Comparison of ENCODE assay signal across 11 cellular contexts in genomic region chr20:34262488-34263288, GRCh38. TPM values are rescaled to one million over a fixed set of nuclear protein-coding genes. Genes with fewer than 3 reads are reported as not detected.
DNase-seq lines count a peak whose midpoint lies in the region; ATAC-seq, FAIRE-seq and TF ChIP-seq lines count a peak whose summit lies in the region.
"Had no signal": no experiment of that assay in that cellular context is flagged by ENCODE, and none has a peak within 500 bp of the region (broad histone marks: within the 10 kb centered on the region; RNA-seq: fewer than 3 reads in every experiment).

No MANE protein-coding gene starts in this region.

- TF ChIP-seq RAD21 in GM12878 (IDR thresholded peaks at IDR 0.05; ENCODE audit: insufficient read depth, low read depth, low read length), result no peak
- TF ChIP-seq RAD21 in HepG2 (CRISPR knock-in tag; IDR thresholded peaks at IDR 0.05), result no peak

- SMC1A ChIA-PET in GM12878 (lab: Charles Lee; ENCODE audit: uncharacterized antibody, unreplicated experiment), result no interaction called here

- H3K36me3 Mint-ChIP-seq in CD4-positive, alpha-beta memory T cell, result no peaks in the 10 kb centered on the region

- H3K27me3 Mint-ChIP-seq in CD4-positive, alpha-beta memory T cell, result peaks cover 2 to 3% of the 10 kb centered on the region in 2 donors

- H3K27me3 ChIP-seq in GM12878 (replicated peaks in 1 of 2; ENCODE audit: control insufficient read depth in 2 of 2, insufficient read depth in 2 of 2, low read length in 1 of 2), result no peaks in the 10 kb centered on the region
- H3K27me3 ChIP-seq in HepG2 (ENCODE audit: control insufficient read depth in 1 of 2, insufficient read depth in 2 of 2, low read length in 2 of 2), result no peaks in the 10 kb centered on the region
- H3K27me3 ChIP-seq in stomach, result no peaks in the 10 kb centered on the region
- no peaks in the 10 kb centered on the region for H3K27me3 ChIP-seq in CD4-positive, alpha-beta memory T cell (ENCODE audit: insufficient read depth, low read length)

- H3K4me3 Mint-ChIP-seq in CD4-positive, alpha-beta memory T cell, result no peak overlapping the region

- H2AFZ ChIP-seq in GM12878 (ENCODE audit: control insufficient read depth, low read depth, low read length) (peak overlapping the region; percentile 26), HepG2 (ENCODE audit: low read length) (peak overlapping the region; percentile 50)

- peak overlapping the region in 1 of 7 donors; percentile 24 for H3K27ac Mint-ChIP-seq in CD4-positive, alpha-beta memory T cell

- H3K4me2 ChIP-seq in GM12878 (ENCODE audit: control insufficient read depth, insufficient read depth) (0 out of 2 replicates have a peak overlapping the region, but pooled peaks have one; percentile 13), HepG2 (ENCODE audit: low read depth, low read length) (peak overlapping the region; percentile 74)

- no TSS peak for BruUV-seq in GM12878 (replicated peaks; lab: Mats Ljungman, UMichigan)
- TSS peak; percentile 98 for BruUV-seq in HepG2 (replicated peaks; lab: Mats Ljungman, UMichigan)

- TF ChIP-seq EP300 in GM12878 (IDR thresholded peaks at IDR 0.05; ENCODE audit: borderline replicate concordance in 1 of 2, control insufficient read depth in 1 of 2, low read depth in 2 of 2, low read length in 2 of 2), result no peak
- TF ChIP-seq EP300 in HepG2 (IDR thresholded peaks at IDR 0.05; ENCODE audit: low read depth in 2 of 2, low read length in 2 of 2), result no peak
- TF ChIP-seq EP300 in HepG2 (CRISPR knock-in tag; IDR thresholded peaks at IDR 0.05; ENCODE audit: borderline replicate concordance), result peak; percentile 35; the same call in 1 of the 2 replicates
- no peak for TF ChIP-seq EP300 in stomach (IDR thresholded peaks at IDR 0.05)

- no peaks in the 10 kb centered on the region for H3K9me3 Mint-ChIP-seq in CD4-positive, alpha-beta memory T cell

- no peak overlapping the region; the same call in 1 of the 2 replicates for H3K9ac ChIP-seq in GM12878 (ENCODE audit: control insufficient read depth, insufficient read depth, low read length)
- H3K9ac ChIP-seq in HepG2 (ENCODE audit: insufficient read depth, low read depth, low read length), result peak overlapping the region; percentile 65

- H3K79me2 ChIP-seq in GM12878 (ENCODE audit: control insufficient read depth, insufficient read depth, low read length), result no peaks in the 10 kb centered on the region
- H3K79me2 ChIP-seq in HepG2 (ENCODE audit: insufficient read depth, low read length), result no peaks in the 10 kb centered on the region

- TF ChIP-seq POLR2A in GM12878 (IDR thresholded peaks at IDR 0.05; ENCODE audit: low read depth, low read length), result no peak
- peak in 1 of 2 experiments; percentile 15; a peak in 1 of 4 replicates for TF ChIP-seq POLR2A in HepG2 (IDR thresholded peaks at IDR 0.05; ENCODE audit: insufficient read depth in 1 of 2, low read depth in 2 of 2, low read length in 2 of 2)
- no peak for TF ChIP-seq POLR2A in stomach (IDR thresholded peaks at IDR 0.05)
- no peak for TF ChIP-seq POLR2A in H54 (IDR thresholded peaks at IDR 0.05; ENCODE audit: low read depth, low read length)

- H3K4me1 Mint-ChIP-seq in CD4-positive, alpha-beta memory T cell, result no peaks in the 10 kb centered on the region

- DNase-seq in HK-2 (ENCODE audit: unreplicated experiment) (peak; percentile 34), GM12878 (ENCODE audit: low read depth, low spot score) (no peak), HepG2 (ENCODE audit: low spot score) (peak; percentile 70), stomach (peak; percentile 29), GM13977 (ENCODE audit: low spot score) (no peak), H54 (ENCODE audit: insufficient read length, low spot score) (no peak)
- DNase-seq in CD4-positive, alpha-beta memory T cell, result no peak
- DNase-seq: NCI-H2227 treated with DMSO at 0.1 percent for 48 hours; stimulated activated CD4-positive, alpha-beta T cell treated with anti-CD3 and anti-CD28 coated beads, Interleukin-15, amount 100 ng/mL, for 24 hours had no signal

- intact Hi-C loops in GM12878 (cut with micrococcal nuclease; ENCODE audit: unreplicated experiment) (no loop called here), HepG2 (cut with micrococcal nuclease; ENCODE audit: unreplicated experiment) (no loop called here), stomach (cut with DNase I; ENCODE audit: low total_unique reads) (no loop called here)
- intact Hi-C loops in CD4-positive, alpha-beta memory T cell (cut with micrococcal nuclease), result no loop called here

- FAIRE-seq in GM12878 (lab: Jason Lieb, UNC), result no peak
- FAIRE-seq in HepG2 (lab: Jason Lieb, UNC), result peak; percentile 83
- no peak for FAIRE-seq in H54 (lab: Jason Lieb, UNC)

- WGBS in GM12878 (ENCODE audit: insufficient coverage, insufficient replicate concordance, low lambda C conversion rate, missing lambda C conversion rate), result 76% methylated on average over 9 of the region's 9 CpGs
- WGBS in HepG2 (ENCODE audit: low lambda C conversion rate), result 26% methylated on average over 9 of the region's 9 CpGs
- 51 to 58% (median 54%) methylated on average over 8 to 9 of the region's 9 CpGs for WGBS in stomach, 5 donors

- peaks cover 5% of the 10 kb centered on the region; the same call in 1 of the 2 replicates for H3K4me1 ChIP-seq in GM12878 (ENCODE audit: control insufficient read depth, insufficient read depth, low read length)
- peaks cover 15% of the 10 kb centered on the region for H3K4me1 ChIP-seq in HepG2 (ENCODE audit: insufficient read depth, low read length)
- H3K4me1 ChIP-seq in stomach, result peaks cover 0 to 9% (median 2%) of the 10 kb centered on the region in 4 donors
- H3K4me1 ChIP-seq in CD4-positive, alpha-beta memory T cell (ENCODE audit: insufficient read depth, low read length), result no peaks in the 10 kb centered on the region

- POLR2A ChIA-PET in GM12878 (lab: Charles Lee) (no interaction called here), HepG2 (lab: Yijun Ruan, JAX) (interaction anchor here (0.6 to 1.6 kb wide), 3 partner anchors 38 to 253 kb away, joined by 3 to 4 read pairs (median 4); partner anchors contain the start of gene ITCH)
- POLR2A ChIA-PET in CD4-positive, alpha-beta memory T cell (lab: Charles Lee; ENCODE audit: partially characterized antibody), result no interaction called here

- no peaks in the 10 kb centered on the region for H3K9me3 ChIP-seq in GM12878 (replicated peaks; ENCODE audit: control insufficient read depth, insufficient read depth, low read length)
- no peaks in the 10 kb centered on the region for H3K9me3 ChIP-seq in HepG2 (ENCODE audit: low read length)
- no peaks in the 10 kb centered on the region for H3K9me3 ChIP-seq in stomach
- H3K9me3 ChIP-seq in CD4-positive, alpha-beta memory T cell (ENCODE audit: control insufficient read depth in 1 of 2, low read length in 2 of 2), result no peaks in the 10 kb centered on the region

- in situ Hi-C loops in GM12878 (cut with MboI) (no loop called here), HepG2 (cut with HindIII; ENCODE audit: extremely low pct_ligation_motif_present, low pct_unique_long_range_greater_than_20kb) (no loop called here), GM13977 (cut with MboI; ENCODE audit: low pct_unique_long_range_greater_than_20kb, low sequenced_read_pairs, unreplicated experiment) (no loop called here)

- CTCF ChIA-PET in GM12878 (lab: Yijun Ruan, JAX), result interaction anchor here (0.5 to 1.4 kb wide), 3 partner anchors 8 to 240 kb away, joined by 4 read pairs; no protein-coding TSS in a partner anchor
- CTCF ChIA-PET in HepG2 (lab: Yijun Ruan, JAX; ENCODE audit: low intra/inter-chr PET ratio, low total read pairs), result no interaction called here
- CTCF ChIA-PET in CD4-positive, alpha-beta memory T cell (lab: Charles Lee; ENCODE audit: partially characterized antibody), result no interaction called here

- RAD21 ChIA-PET in GM12878 (lab: Charles Lee; ENCODE audit: unreplicated experiment), result no interaction called here

- H4K20me1 ChIP-seq in GM12878 (ENCODE audit: control insufficient read depth, insufficient read depth), result no peaks in the 10 kb centered on the region
- H4K20me1 ChIP-seq in HepG2 (ENCODE audit: insufficient read depth, low read length), result no peaks in the 10 kb centered on the region

- ATAC-seq in GM12878, result no peak; the same call in 2 of the 3 replicates
- ATAC-seq in HepG2, result peak; percentile 84
- no peak for ATAC-seq in HG03095 (IDR thresholded peaks at IDR 0.05; ENCODE audit: unreplicated experiment)

- H3K36me3 ChIP-seq in GM12878 (ENCODE audit: control insufficient read depth in 2 of 2, insufficient read depth in 2 of 2, low read length in 1 of 2) (no peaks in the 10 kb centered on the region), HepG2 (replicated peaks in 1 of 2; ENCODE audit: control insufficient read depth in 1 of 2, insufficient read depth in 2 of 2, low read length in 2 of 2) (no peaks in the 10 kb centered on the region), stomach (no peaks in the 10 kb centered on the region)
- no peaks in the 10 kb centered on the region for H3K36me3 ChIP-seq in CD4-positive, alpha-beta memory T cell (ENCODE audit: insufficient read depth, low read length)

- TF ChIP-seq CTCF in GM12878 (IDR thresholded peaks at IDR 0.05 in 2 of 3, conservative IDR thresholded peaks at IDR 0.05 in 1 of 3; ENCODE audit: control insufficient read depth in 2 of 3, extremely low read depth in 1 of 3, insufficient read depth in 1 of 3, low read depth in 3 of 3, low read length in 3 of 3) (no peak), HepG2 (CRISPR knock-in tag; IDR thresholded peaks at IDR 0.05) (0 out of 2 replicates have a peak, but pooled peaks have one; percentile 5), stomach (IDR thresholded peaks at IDR 0.05) (no peak), GM13977 (IDR thresholded peaks at IDR 0.05; ENCODE audit: extremely low read depth, insufficient read depth, missing control alignments) (no peak)

- H3K27ac ChIP-seq in GM12878 (ENCODE audit: control insufficient read depth, insufficient read depth) (no peak overlapping the region; the same call in 1 of the 2 replicates), HepG2 (ENCODE audit: extremely low read length, insufficient read depth, low read length) (peak overlapping the region; percentile 79), stomach (peak overlapping the region in 4 of 5 donors; percentile 31 to 68 (median 61))
- no peak overlapping the region for H3K27ac ChIP-seq in CD4-positive, alpha-beta memory T cell (ENCODE audit: low read depth, low read length)

- H3K4me3 ChIP-seq in GM12878 (no peak overlapping the region), HepG2 (replicated peaks in 1 of 3; ENCODE audit: insufficient read depth in 1 of 3, low read depth in 2 of 3, low read length in 3 of 3) (peak overlapping the region in 2 of 3 experiments; percentile 45 to 47), stomach (no peak overlapping the region)
- no peak overlapping the region for H3K4me3 ChIP-seq in CD4-positive, alpha-beta memory T cell (ENCODE audit: low read length in 2 of 2)

RNA-seq across cellular contexts. Expression of gene ASIP, which starts 21.5 kb away (rescaled TPM):
- not detected in 2 replicates for total RNA-seq in GM12878 (2013; cell fraction: nucleolus; rRNA removed)
- not detected in 2 replicates for total RNA-seq in GM12878 (2014; rRNA removed)
- not detected in 2 replicates for total RNA-seq in GM12878 (2014; rRNA removed; fragmentation: Illumina TruSeq; extraction: Trizol)
- not detected in 2 replicates for total RNA-seq in GM12878 (2021)
- not detected for polyA plus RNA-seq in GM12878 (2011; ENCODE audit: low read depth)
- polyA plus RNA-seq in GM12878 (2011; rRNA removed), result not detected in 2 replicates
- not detected in 2 replicates for polyA plus RNA-seq in GM12878 (2011; cell fraction: cytosol; rRNA removed)
- polyA plus RNA-seq in GM12878 (2011; cell fraction: nucleus; rRNA removed), result not detected in 2 replicates
- polyA plus RNA-seq in GM12878 (2012), result not detected in 2 replicates
- polyA plus RNA-seq in GM12878 (2014; fragmentation: Illumina TruSeq; extraction: Trizol), result not detected in 2 replicates
- polyA plus RNA-seq in GM12878 (2014; fragmentation: Nextera tagmentation; extraction: Ambion mirVana), result not detected
- 0.29 TPM in 1 of 2 replicates, not detected in the other for polyA plus RNA-seq in GM12878 (2014; rRNA removed)
- not detected for polyA plus RNA-seq in GM12878 (2016; fragmentation: Nextera tagmentation; extraction: Ambion mirVana)
- not detected in 2 replicates for polyA minus RNA-seq in GM12878 (2011; rRNA and poly(A)+ RNA removed)
- not detected in 2 replicates for polyA minus RNA-seq in GM12878 (2011; cell fraction: cytosol; rRNA and poly(A)+ RNA removed)
- not detected in 2 replicates for polyA minus RNA-seq in GM12878 (2011; cell fraction: nucleus; rRNA and poly(A)+ RNA removed)
- not detected in 2 replicates for total RNA-seq in HepG2 (2016; rRNA removed; fragmentation: Illumina TruSeq; extraction: Trizol)
- not detected in 2 replicates for total RNA-seq in HepG2 (2016; cell fraction: cytosol; rRNA removed; fragmentation: Illumina TruSeq; extraction: Trizol; ENCODE audit: low read depth)
- not detected in 2 replicates for total RNA-seq in HepG2 (2016; cell fraction: insoluble cytoplasmic fraction; rRNA removed; fragmentation: Illumina TruSeq; extraction: Trizol)
- not detected in 2 replicates for total RNA-seq in HepG2 (2016; cell fraction: membrane; rRNA removed; fragmentation: Illumina TruSeq; extraction: Trizol)
- total RNA-seq in HepG2 (2016; cell fraction: nucleus; rRNA removed; fragmentation: Illumina TruSeq; extraction: Trizol), result not detected in 2 replicates
- polyA plus RNA-seq in HepG2 (2011; rRNA removed), result not detected in 2 replicates
- polyA plus RNA-seq in HepG2 (2011; cell fraction: cytosol; rRNA removed), result not detected in 2 replicates
- polyA plus RNA-seq in HepG2 (2011; cell fraction: nucleus; rRNA removed), result not detected in 2 replicates
- not detected in 2 replicates for polyA plus RNA-seq in HepG2 (2012)
- polyA plus RNA-seq in HepG2 (2016; cell fraction: cytosol; fragmentation: Illumina TruSeq; extraction: Trizol; ENCODE audit: low read depth), result not detected in 2 replicates
- not detected in 2 replicates for polyA plus RNA-seq in HepG2 (2016; cell fraction: insoluble cytoplasmic fraction; fragmentation: Illumina TruSeq; extraction: Trizol; ENCODE audit: low read depth)
- polyA plus RNA-seq in HepG2 (2016; cell fraction: membrane; fragmentation: Illumina TruSeq; extraction: Trizol; ENCODE audit: low read depth), result 0.39 TPM in 1 of 2 replicates, not detected in the other
- not detected in 2 replicates for polyA plus RNA-seq in HepG2 (2016; cell fraction: nucleus; fragmentation: Illumina TruSeq; extraction: Trizol; ENCODE audit: insufficient read depth, low read depth)
- polyA minus RNA-seq in HepG2 (2011; rRNA and poly(A)+ RNA removed; ENCODE audit: low replicate concordance), result not detected in 2 replicates
- not detected in 2 replicates for polyA minus RNA-seq in HepG2 (2011; cell fraction: cytosol; rRNA and poly(A)+ RNA removed)
- not detected in 2 replicates for polyA minus RNA-seq in HepG2 (2011; cell fraction: nucleus; rRNA and poly(A)+ RNA removed)
- total RNA-seq in stomach, result not detected
- polyA plus RNA-seq in stomach, result 1 to 10 TPM in 1 of 3 donors, under 1 TPM in 1, not detected in 1; 0.35 to 1.1 TPM
- total RNA-seq in CD4-positive, alpha-beta memory T cell, result not detected
- polyA plus RNA-seq in CD4-positive, alpha-beta memory T cell, result not detected
- total RNA-seq: activated CD8-positive, alpha-beta memory T cell treated with anti-CD3 and anti-CD28 coated beads for 36 hours had no signal

RNA-seq across cellular contexts. Expression of gene AHCY, which starts 40.5 kb away (rescaled TPM):
- 60.9 and 62.0 TPM in 2 replicates for total RNA-seq in GM12878 (2013; cell fraction: nucleolus; rRNA removed)
- total RNA-seq in GM12878 (2014; rRNA removed) (192 and 198 TPM in 2 replicates), GM12878 (2014; rRNA removed; fragmentation: Illumina TruSeq; extraction: Trizol) (151 and 163 TPM in 2 replicates), GM12878 (2021) (223 and 233 TPM in 2 replicates), HepG2 (2016; rRNA removed; fragmentation: Illumina TruSeq; extraction: Trizol) (407 and 447 TPM in 2 replicates), stomach (100 to 1,000 TPM in 2 of 5 donors, 10 to 100 TPM in 3; 32.7 to 126 (median 88.8) TPM)
- polyA plus RNA-seq in GM12878 (2011; ENCODE audit: low read depth), result 80.9 TPM
- polyA plus RNA-seq in GM12878 (2011; rRNA removed) (128 and 208 TPM in 2 replicates), GM12878 (2014; fragmentation: Illumina TruSeq; extraction: Trizol) (138 and 204 TPM in 2 replicates), GM12878 (2014; fragmentation: Nextera tagmentation; extraction: Ambion mirVana) (100 to 1,000 TPM in 1 of 2 experiments, 10 to 100 TPM in 1; 84.9 to 116 TPM), GM12878 (2014; rRNA removed) (218 and 247 TPM in 2 replicates), GM12878 (2016; fragmentation: Nextera tagmentation; extraction: Ambion mirVana) (100 to 1,000 TPM; 129 to 134 TPM), HepG2 (2011; rRNA removed) (419 and 492 TPM in 2 replicates), stomach (10 to 100 TPM; 90.0 to 96.7 (median 91.7) TPM)
- 296 and 341 TPM in 2 replicates for polyA plus RNA-seq in GM12878 (2011; cell fraction: cytosol; rRNA removed)
- 234 and 261 TPM in 2 replicates for polyA plus RNA-seq in GM12878 (2011; cell fraction: nucleus; rRNA removed)
- polyA plus RNA-seq in GM12878 (2012), result 101 and 138 TPM in 2 replicates
- polyA minus RNA-seq in GM12878 (2011; rRNA and poly(A)+ RNA removed), result 414 and 519 TPM in 2 replicates
- polyA minus RNA-seq in GM12878 (2011; cell fraction: cytosol; rRNA and poly(A)+ RNA removed), result 123 and 129 TPM in 2 replicates
- polyA minus RNA-seq in GM12878 (2011; cell fraction: nucleus; rRNA and poly(A)+ RNA removed), result 62.9 and 114 TPM in 2 replicates
- 184 and 192 TPM in 2 replicates for total RNA-seq in HepG2 (2016; cell fraction: cytosol; rRNA removed; fragmentation: Illumina TruSeq; extraction: Trizol; ENCODE audit: low read depth)
- 393 and 407 TPM in 2 replicates for total RNA-seq in HepG2 (2016; cell fraction: insoluble cytoplasmic fraction; rRNA removed; fragmentation: Illumina TruSeq; extraction: Trizol)
- 419 and 431 TPM in 2 replicates for total RNA-seq in HepG2 (2016; cell fraction: membrane; rRNA removed; fragmentation: Illumina TruSeq; extraction: Trizol)
- 242 and 265 TPM in 2 replicates for total RNA-seq in HepG2 (2016; cell fraction: nucleus; rRNA removed; fragmentation: Illumina TruSeq; extraction: Trizol)
- 522 and 613 TPM in 2 replicates for polyA plus RNA-seq in HepG2 (2011; cell fraction: cytosol; rRNA removed)
- polyA plus RNA-seq in HepG2 (2011; cell fraction: nucleus; rRNA removed), result 339 and 378 TPM in 2 replicates
- polyA plus RNA-seq in HepG2 (2012), result 339 and 364 TPM in 2 replicates
- polyA plus RNA-seq in HepG2 (2016; cell fraction: cytosol; fragmentation: Illumina TruSeq; extraction: Trizol; ENCODE audit: low read depth), result 232 and 234 TPM in 2 replicates
- polyA plus RNA-seq in HepG2 (2016; cell fraction: insoluble cytoplasmic fraction; fragmentation: Illumina TruSeq; extraction: Trizol; ENCODE audit: low read depth), result 393 and 446 TPM in 2 replicates
- polyA plus RNA-seq in HepG2 (2016; cell fraction: membrane; fragmentation: Illumina TruSeq; extraction: Trizol; ENCODE audit: low read depth), result 384 and 399 TPM in 2 replicates
- polyA plus RNA-seq in HepG2 (2016; cell fraction: nucleus; fragmentation: Illumina TruSeq; extraction: Trizol; ENCODE audit: insufficient read depth, low read depth), result 372 and 382 TPM in 2 replicates
- 730 and 1,221 TPM in 2 replicates for polyA minus RNA-seq in HepG2 (2011; rRNA and poly(A)+ RNA removed; ENCODE audit: low replicate concordance)
- 306 and 309 TPM in 2 replicates for polyA minus RNA-seq in HepG2 (2011; cell fraction: cytosol; rRNA and poly(A)+ RNA removed)
- polyA minus RNA-seq in HepG2 (2011; cell fraction: nucleus; rRNA and poly(A)+ RNA removed), result 166 and 188 TPM in 2 replicates
- total RNA-seq in CD4-positive, alpha-beta memory T cell, result 10 to 100 TPM; 23.1 to 24.2 TPM
- 10 to 100 TPM; 21.2 to 30.6 TPM for polyA plus RNA-seq in CD4-positive, alpha-beta memory T cell

Comparison
In these comparisons a context has a peak if more than half of its experiments do, and no peak if none do; other contexts are left out.
1. DNase-seq: peak in HK-2 (single experiment), HepG2 (single experiment) and stomach (single experiment); none in GM12878 (single experiment), GM13977 (single experiment), H54 (single experiment) and CD4-positive, alpha-beta memory T cell (0 of 5).
2. H3K27ac ChIP-seq: peak in HepG2 (single experiment) and stomach (4 of 5); none in GM12878 (single experiment) and CD4-positive, alpha-beta memory T cell (single experiment).
3. H3K4me3 ChIP-seq: peak in HepG2 (2 of 3); none in GM12878 (single experiment), stomach (0 of 4) and CD4-positive, alpha-beta memory T cell (0 of 2).